23 cellular contexts compared by ENCODE assay signal in the genomic region with DNA sequence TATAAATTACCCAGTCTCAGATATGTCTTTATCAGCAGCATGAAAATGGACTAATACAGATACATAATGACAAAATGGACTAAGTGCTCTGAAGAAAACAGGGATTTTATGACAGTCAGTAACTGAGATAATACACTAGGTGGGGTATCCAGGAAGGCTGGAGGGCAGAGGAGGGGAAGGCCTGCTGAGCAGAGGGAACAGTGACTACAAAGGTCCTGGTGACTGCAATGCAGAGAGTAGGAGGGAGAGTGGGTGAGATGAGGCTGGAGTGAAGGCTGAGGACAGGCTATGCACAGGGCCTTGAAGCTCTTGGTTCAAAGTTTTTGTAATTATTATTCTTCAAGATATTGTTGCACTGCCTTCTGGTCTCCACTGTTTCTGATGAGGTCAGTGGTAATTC. TPM values are rescaled to one million over a fixed set of nuclear protein-coding genes. Genes with fewer than 3 reads are reported as not detected.
A peak's percentile ranks its signal among the peaks of the same experiment; 100 is the strongest.
DNase-seq lines count a peak whose midpoint lies in the region; ATAC-seq, FAIRE-seq and TF ChIP-seq lines count a peak whose summit lies in the region.
"Had no signal": no experiment of that assay in that cellular context is flagged by ENCODE, and none has a peak within 500 bp of the region (broad histone marks: within the 10 kb centered on the region; RNA-seq: fewer than 3 reads in every experiment).

No MANE protein-coding gene starts in this region.

- H3K9me3 Mint-ChIP-seq in GM23338 (no peaks in the 10 kb centered on the region), osteocyte (ENCODE audit: unreplicated experiment) (peaks cover 4% of the 10 kb centered on the region)

- H4K20me1 ChIP-seq in GM23338 (replicated peaks; ENCODE audit: insufficient read depth) = no peaks in the 10 kb centered on the region
- no peaks in the 10 kb centered on the region for H4K20me1 ChIP-seq in Karpas-422 (ENCODE audit: insufficient read depth, low read depth, low read length)
- H4K20me1 ChIP-seq in K562 (replicated peaks; ENCODE audit: control insufficient read depth, insufficient read depth, low read length) = no peaks in the 10 kb centered on the region
- H4K20me1 ChIP-seq: BLaER1 had no signal

- FAIRE-seq in K562 (lab: Jason Lieb, UNC) = no peak
- FAIRE-seq: GM12892, GM18507 had no signal

- H3K4me1 ChIP-seq in GM23338 (ENCODE audit: insufficient read depth) (no peaks in the 10 kb centered on the region), Karpas-422 (ENCODE audit: low read length) (no peaks in the 10 kb centered on the region), K562 (replicated peaks in 1 of 2; ENCODE audit: control insufficient read depth in 2 of 2, insufficient read depth in 2 of 2, low read length in 2 of 2) (no peaks in the 10 kb centered on the region), mesendoderm (ENCODE audit: control insufficient read depth, low read depth, low read length) (no peaks in the 10 kb centered on the region)
- H3K4me1 ChIP-seq: BLaER1 had no signal

- H3K9ac ChIP-seq in Karpas-422 (ENCODE audit: low read length) = no peak overlapping the region
- no peak overlapping the region for H3K9ac ChIP-seq in K562 (ENCODE audit: insufficient read depth in 1 of 2, low read depth in 2 of 2, low read length in 2 of 2)
- no peak overlapping the region for H3K9ac ChIP-seq in mesendoderm (ENCODE audit: low read length)
- H3K9ac ChIP-seq: BLaER1, GM23248 had no signal

- no peaks in the 10 kb centered on the region for H3K79me1 ChIP-seq in mesendoderm (ENCODE audit: low read length)

- TF ChIP-seq POLR2A in K562 (conservative IDR thresholded peaks at IDR 0.05) = no peak

- no peak for TF ChIP-seq EP300 in K562 (IDR thresholded peaks at IDR 0.05; ENCODE audit: low read length)

- ATAC-seq in GM23338 (no peak; the same call in 2 of the 3 replicates), K562 (peak; percentile 44; the same call in 1 of the 3 replicates), left colon (no peak)

- in situ Hi-C loops in K562 (cut with MboI) = no loop called here

- POLR2A ChIA-PET in K562 (lab: Yijun Ruan, JAX) = no interaction called here

- peaks cover 5% of the 10 kb centered on the region for H3K27me3 Mint-ChIP-seq in GM23338 (ENCODE audit: insufficient read depth, low read depth, poor library complexity)
- H3K27me3 Mint-ChIP-seq in osteocyte (ENCODE audit: unreplicated experiment) = no peaks in the 10 kb centered on the region

- H3K4me3 Mint-ChIP-seq in GM23338 (no peak overlapping the region), osteocyte (ENCODE audit: unreplicated experiment) (no peak overlapping the region)
- H3K4me3 Mint-ChIP-seq: CD14-positive monocyte; CD4-positive, alpha-beta memory T cell had no signal

- no peaks in the 10 kb centered on the region for H3K9me1 ChIP-seq in K562 (ENCODE audit: control insufficient read depth, insufficient read depth, low read length)

- no peak overlapping the region for H2BK120ac ChIP-seq in mesendoderm (ENCODE audit: low read depth, low read length)

- H3K27me3 ChIP-seq in GM23338 (ENCODE audit: insufficient read depth) (peaks cover 16% of the 10 kb centered on the region), Karpas-422 (ENCODE audit: low read length) (no peaks in the 10 kb centered on the region), K562 (ENCODE audit: control insufficient read depth in 2 of 2, insufficient read depth in 2 of 2, low read length in 2 of 2) (no peaks in the 10 kb centered on the region; a peak in 2 of 5 replicates), mesendoderm (ENCODE audit: insufficient read depth, low read length, poor library complexity) (no peaks in the 10 kb centered on the region)
- H3K27me3 ChIP-seq: BLaER1 had no signal

- H3K56ac ChIP-seq in mesendoderm (ENCODE audit: low read length) = no peak overlapping the region

- TF ChIP-seq CTCF in GM23338 (conservative IDR thresholded peaks at IDR 0.05; ENCODE audit: low read depth in 2 of 2) (peak in 1 of 2 experiments; percentile 11; a peak in 1 of 4 replicates), K562 (IDR thresholded peaks at IDR 0.05 in 2 of 3, conservative IDR thresholded peaks at IDR 0.05 in 1 of 3; ENCODE audit: insufficient read depth in 2 of 3, low read depth in 1 of 3, low read length in 3 of 3) (no peak), osteocyte (IDR thresholded peaks at IDR 0.05) (no peak)

- H2AFZ ChIP-seq in GM23338 (no peak overlapping the region), Karpas-422 (ENCODE audit: low read length) (no peak overlapping the region), K562 (ENCODE audit: low read depth, low read length) (no peak overlapping the region)
- H2AFZ ChIP-seq: GM23248 had no signal

- no peak overlapping the region for H3K4me3 ChIP-seq in GM23338
- H3K4me3 ChIP-seq in Karpas-422 (ENCODE audit: low read length) = no peak overlapping the region
- no peak overlapping the region for H3K4me3 ChIP-seq in K562
- H3K4me3 ChIP-seq in mesendoderm (ENCODE audit: low read length) = no peak overlapping the region
- H3K4me3 ChIP-seq: BLaER1, GM23248 had no signal

- H3K79me2 ChIP-seq in GM23338 (replicated peaks; ENCODE audit: insufficient read depth) (no peaks in the 10 kb centered on the region), Karpas-422 (ENCODE audit: low read length) (no peaks in the 10 kb centered on the region), K562 (ENCODE audit: control insufficient read depth, insufficient read depth, low read length) (no peaks in the 10 kb centered on the region), mesendoderm (ENCODE audit: control insufficient read depth, insufficient read depth, low read length) (no peaks in the 10 kb centered on the region)

- H3K4me2 ChIP-seq in GM23338 = no peak overlapping the region
- H3K4me2 ChIP-seq in Karpas-422 (ENCODE audit: low read depth, low read length, poor library complexity, severe bottlenecking) = no peak overlapping the region
- no peak overlapping the region for H3K4me2 ChIP-seq in K562 (ENCODE audit: insufficient read depth, low read length)
- no peak overlapping the region for H3K4me2 ChIP-seq in mesendoderm (ENCODE audit: low read length)
- H3K4me2 ChIP-seq: BLaER1 had no signal

- no peak overlapping the region for H3K4ac ChIP-seq in mesendoderm (ENCODE audit: low read depth, low read length)

- no peaks in the 10 kb centered on the region for H3F3A ChIP-seq in GM23338 (replicated peaks; ENCODE audit: low read depth)

- no peaks in the 10 kb centered on the region for H3K36me3 ChIP-seq in GM23338 (ENCODE audit: insufficient read depth)
- no peaks in the 10 kb centered on the region for H3K36me3 ChIP-seq in Karpas-422 (ENCODE audit: insufficient read depth, low read length)
- H3K36me3 ChIP-seq in K562 (ENCODE audit: control insufficient read depth, insufficient read depth, low read length) = no peaks in the 10 kb centered on the region
- no peaks in the 10 kb centered on the region for H3K36me3 ChIP-seq in mesendoderm (ENCODE audit: control insufficient read depth, insufficient read depth, low read length)
- H3K36me3 ChIP-seq: BLaER1 had no signal

- DNase-seq in GM23338 (ENCODE audit: low spot score) (peak; percentile 24), Karpas-422 (peak; percentile 41), K562 (ENCODE audit: extremely low read depth in 1 of 4, low spot score in 3 of 4) (no peak), mesendoderm (peak; percentile 5), left colon (no peak), SW480 (ENCODE audit: low spot score) (no peak), osteocyte (ENCODE audit: extremely low spot score, unreplicated experiment) (no peak)
- DNase-seq: 8988T; CD4-positive, alpha-beta memory T cell; DMS153; DMS79; GDM1; GM23248; H7; IMR-90 had no signal

- no peak overlapping the region for H4K8ac ChIP-seq in mesendoderm (ENCODE audit: low read depth, low read length)

- H3K23ac ChIP-seq in mesendoderm (ENCODE audit: low read length) = no peak overlapping the region

- H2BK5ac ChIP-seq in mesendoderm (ENCODE audit: low read length) = no peak overlapping the region

- H3K27ac Mint-ChIP-seq in GM23338 (no peak overlapping the region), osteocyte (ENCODE audit: unreplicated experiment) (no peak overlapping the region)
- H3K27ac Mint-ChIP-seq: CD14-positive monocyte; CD4-positive, alpha-beta memory T cell had no signal

- intact Hi-C loops in K562 (cut with micrococcal nuclease) (no loop called here), left colon (cut with DNase I, micrococcal nuclease) (no loop called here)

- H3K18ac ChIP-seq in mesendoderm (ENCODE audit: low read length) = no peak overlapping the region

- H3K9me2 ChIP-seq in GM23338 (ENCODE audit: insufficient read depth) = no peaks in the 10 kb centered on the region
- no peaks in the 10 kb centered on the region for H3K9me2 ChIP-seq in Karpas-422 (replicated peaks; ENCODE audit: insufficient read depth, low read length)

- H3K27ac ChIP-seq in GM23338 (ENCODE audit: low read depth) (no peak overlapping the region), Karpas-422 (ENCODE audit: low read length) (no peak overlapping the region), K562 (ENCODE audit: extremely low read depth, low read depth, low read length) (no peak overlapping the region), mesendoderm (ENCODE audit: low read depth, low read length) (no peak overlapping the region)
- H3K27ac ChIP-seq: BLaER1, GM23248, HL-60 had no signal

- H4K5ac ChIP-seq in mesendoderm (ENCODE audit: low read length) = no peak overlapping the region

- H3K9me3 ChIP-seq in Karpas-422 (ENCODE audit: low read length) (no peaks in the 10 kb centered on the region), K562 (replicated peaks; ENCODE audit: control insufficient read depth, insufficient read depth, low read depth, low read length) (no peaks in the 10 kb centered on the region; the same call in 1 of the 2 replicates)

- no peaks in the 10 kb centered on the region for H3K4me1 Mint-ChIP-seq in GM23338
- peaks cover 4% of the 10 kb centered on the region for H3K4me1 Mint-ChIP-seq in osteocyte (ENCODE audit: unreplicated experiment)

- no peak for TF ChIP-seq RAD21 in K562 (CRISPR knock-in tag; conservative IDR thresholded peaks at IDR 0.05 in 1 of 2, IDR thresholded peaks at IDR 0.05 in 1 of 2)

- H3K36me3 Mint-ChIP-seq in GM23338 (ENCODE audit: low read depth) = no peaks in the 10 kb centered on the region
- H3K36me3 Mint-ChIP-seq in osteocyte (ENCODE audit: unreplicated experiment) = no peaks in the 10 kb centered on the region
- H3K36me3 Mint-ChIP-seq: CD14-positive monocyte had no signal

- BruUV-seq in K562 (replicated peaks; lab: Mats Ljungman, UMichigan) = no TSS peak

- H2BK15ac ChIP-seq in mesendoderm (replicated peaks; ENCODE audit: low read depth) = no peak overlapping the region

- H2AK5ac ChIP-seq in mesendoderm (ENCODE audit: low read length) = no peak overlapping the region

- CTCF ChIA-PET in K562 (lab: Yijun Ruan, JAX; ENCODE audit: low intra/inter-chr PET ratio) = no interaction called here

RNA-seq across cellular contexts. Expression of a gene that starts 4.9 kb away (rescaled TPM):
- 1.4 TPM in 1 of 2 replicates, not detected in the other for total RNA-seq in GM23338 (2014; rRNA removed; shearing (Covaris generic))
- polyA plus RNA-seq in GM23338 (2016; fragmentation: Nextera tagmentation; extraction: Ambion mirVana) = 0.15 and 0.54 TPM in 2 replicates
- 0.18 and 0.26 TPM in 2 replicates for total RNA-seq in Karpas-422 (2014; rRNA removed; shearing (Covaris generic); ENCODE audit: low replicate concordance)
- total RNA-seq in K562 (2011; cell fraction: chromatin; rRNA removed; ENCODE audit: low replicate concordance) = not detected in 2 replicates
- total RNA-seq in K562 (2011; cell fraction: nucleolus; rRNA removed) = not detected in 2 replicates
- total RNA-seq in K562 (2011; cell fraction: nucleoplasm; rRNA removed) = not detected in 2 replicates
- total RNA-seq in K562 (2014; rRNA removed) = not detected in 2 replicates
- not detected in 2 replicates for total RNA-seq in K562 (2014; rRNA removed; fragmentation: Illumina TruSeq; extraction: Trizol)
- total RNA-seq in K562 (2015; rRNA removed; fragmentation: Illumina TruSeq; extraction: Trizol) = not detected in 2 replicates
- total RNA-seq in K562 (2021) = not detected in 2 replicates
- not detected in 2 replicates for polyA plus RNA-seq in K562 (2011; rRNA removed)
- polyA plus RNA-seq in K562 (2011; cell fraction: cytosol; rRNA removed) = not detected in 2 replicates
- not detected in 2 replicates for polyA plus RNA-seq in K562 (2011; cell fraction: nucleus; rRNA removed)
- not detected in 2 replicates for polyA plus RNA-seq in K562 (2012)
- polyA plus RNA-seq in K562 (2014; fragmentation: Illumina TruSeq; extraction: Trizol) = not detected in 2 replicates
- not detected for polyA plus RNA-seq in K562 (2014; fragmentation: Nextera tagmentation; extraction: Ambion mirVana)
- 0.03 TPM in 1 of 2 replicates, not detected in the other for polyA plus RNA-seq in K562 (2014; rRNA removed)
- polyA minus RNA-seq in K562 (2011; rRNA and poly(A)+ RNA removed) = not detected in 2 replicates
- not detected in 2 replicates for polyA minus RNA-seq in K562 (2011; cell fraction: cytosol; rRNA and poly(A)+ RNA removed)
- not detected in 2 replicates for polyA minus RNA-seq in K562 (2011; cell fraction: nucleus; rRNA and poly(A)+ RNA removed)
- 0.08 TPM for polyA plus RNA-seq in mesendoderm (2013, experiment 1 of 2)
- 0.13 TPM for polyA plus RNA-seq in mesendoderm (2013, experiment 2 of 2)
- total RNA-seq in left colon = not detected
- not detected in 2 replicates for total RNA-seq in osteocyte
- total RNA-seq: A673, Daoy, GM23248, H7, HT1080, IMR-90 had no signal
- polyA plus RNA-seq: CD14-positive monocyte; CD4-positive, alpha-beta memory T cell; GM23248; IMR-90 had no signal

Comparison
In these comparisons a context has a peak if more than half of its experiments do, and no peak if none do; other contexts are left out.
1. DNase-seq: peak in GM23338 (single experiment), Karpas-422 (single experiment) and mesendoderm (single experiment); none in K562 (0 of 4), left colon (0 of 2), SW480 (single experiment) and osteocyte (single experiment).